Comparison of ENCODE assay signal across 1 cellular context in genomic region chr19:48965806-48966540, GRCh38.
TF ChIP-seq lines count a peak whose summit lies in the region.

No MANE protein-coding gene starts in this region.

TF ChIP-seq in PFSK-1, 5 proteins besides CTCF, POLR2A, EP300 and RAD21:
- TF ChIP-seq FOXP2 (optimal IDR thresholded peaks at IDR 0.05; ENCODE audit: borderline replicate concordance, extremely low read depth, extremely low read length, insufficient read depth): peak; percentile 4
- TF ChIP-seq REST (IDR thresholded peaks at IDR 0.05; ENCODE audit: insufficient read depth in 1 of 2, low read depth in 2 of 2, low read length in 2 of 2): no peak
- TF ChIP-seq POLR2AphosphoS5 (IDR thresholded peaks at IDR 0.05; ENCODE audit: low read depth, low read length): peak; percentile 10; the same call in 1 of the 2 replicates
